1 cellular context compared by ENCODE assay signal in the genomic region with DNA sequence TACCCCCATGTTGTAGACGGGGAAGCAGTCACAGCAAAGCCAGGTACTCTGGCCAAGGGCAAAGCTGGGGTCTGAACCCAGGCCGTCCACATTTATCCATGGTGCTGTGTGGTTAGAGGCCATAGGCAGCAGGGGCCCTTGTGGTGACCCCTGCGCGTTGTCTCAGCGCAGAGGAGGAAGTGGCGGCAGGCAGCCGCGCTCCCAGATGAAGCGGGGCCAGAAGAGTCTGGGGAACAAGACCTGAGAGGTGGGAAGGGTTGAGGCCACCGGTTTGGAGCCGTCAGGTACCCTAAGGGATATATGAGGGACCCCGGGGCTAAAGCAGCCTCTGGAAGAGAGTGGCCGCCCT.
TF ChIP-seq lines count a peak whose summit lies in the region.

No MANE protein-coding gene starts in this region.

TF ChIP-seq in K562, 482 proteins besides CTCF, POLR2A, EP300 and RAD21 (continued from another document):
- TF ChIP-seq, protein P1, sequence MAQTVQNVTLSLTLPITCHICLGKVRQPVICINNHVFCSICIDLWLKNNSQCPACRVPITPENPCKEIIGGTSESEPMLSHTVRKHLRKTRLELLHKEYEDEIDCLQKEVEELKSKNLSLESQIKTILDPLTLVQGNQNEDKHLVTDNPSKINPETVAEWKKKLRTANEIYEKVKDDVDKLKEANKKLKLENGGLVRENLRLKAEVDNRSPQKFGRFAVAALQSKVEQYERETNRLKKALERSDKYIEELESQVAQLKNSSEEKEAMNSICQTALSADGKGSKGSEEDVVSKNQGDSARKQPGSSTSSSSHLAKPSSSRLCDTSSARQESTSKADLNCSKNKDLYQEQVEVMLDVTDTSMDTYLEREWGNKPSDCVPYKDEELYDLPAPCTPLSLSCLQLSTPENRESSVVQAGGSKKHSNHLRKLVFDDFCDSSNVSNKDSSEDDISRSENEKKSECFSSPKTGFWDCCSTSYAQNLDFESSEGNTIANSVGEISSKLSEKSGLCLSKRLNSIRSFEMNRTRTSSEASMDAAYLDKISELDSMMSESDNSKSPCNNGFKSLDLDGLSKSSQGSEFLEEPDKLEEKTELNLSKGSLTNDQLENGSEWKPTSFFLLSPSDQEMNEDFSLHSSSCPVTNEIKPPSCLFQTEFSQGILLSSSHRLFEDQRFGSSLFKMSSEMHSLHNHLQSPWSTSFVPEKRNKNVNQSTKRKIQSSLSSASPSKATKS (CRISPR knock-in tag; IDR thresholded peaks at IDR 0.05), result no peak
- TF ChIP-seq POLR2H (tag; IDR thresholded peaks at IDR 0.05; ENCODE audit: low read depth) (no peak), GATAD2B (IDR thresholded peaks at IDR 0.05; ENCODE audit: borderline replicate concordance) (no peak), HEY1 (CRISPR knock-in tag; IDR thresholded peaks at IDR 0.05; ENCODE audit: borderline replicate concordance) (no peak), TCFL5 (CRISPR knock-in tag; conservative IDR thresholded peaks at IDR 0.05) (no peak), HDAC3 (IDR thresholded peaks at IDR 0.05; ENCODE audit: borderline replicate concordance, partially characterized antibody) (no peak), MYC (IDR thresholded peaks at IDR 0.05; ENCODE audit: low read depth, low read length) (0 out of 2 replicates have a peak, but pooled peaks have one; percentile 49), MYC (CRISPR knock-in tag; IDR thresholded peaks at IDR 0.05; ENCODE audit: borderline replicate concordance, low read depth) (no peak), CCAR2 (IDR thresholded peaks at IDR 0.05; ENCODE audit: low read depth, low read length) (no peak), FOS (IDR thresholded peaks at IDR 0.05; ENCODE audit: extremely low read depth, insufficient read length) (no peak), EP400 (IDR thresholded peaks at IDR 0.05) (no peak), ZNF23 (CRISPR knock-in tag; IDR thresholded peaks at IDR 0.05) (no peak), GABPA (tag; conservative IDR thresholded peaks at IDR 0.05; ENCODE audit: low read depth) (no peak), FOXK2 (conservative IDR thresholded peaks at IDR 0.05 in 1 of 2, IDR thresholded peaks at IDR 0.05 in 1 of 2; ENCODE audit: low read depth in 2 of 2) (0 out of 4 replicates have a peak, but pooled peaks of 1 of the 2 experiments have one; percentile 35), SPI1 (IDR thresholded peaks at IDR 0.05; ENCODE audit: borderline replicate concordance, low read depth, low read length) (peak; percentile 92), BCOR (IDR thresholded peaks at IDR 0.05) (no peak), NCOA1 (IDR thresholded peaks at IDR 0.05; ENCODE audit: low read depth) (no peak), CTBP1 (IDR thresholded peaks at IDR 0.05; ENCODE audit: borderline replicate concordance) (peak; percentile 26; the same call in 1 of the 2 replicates), NR2F6 (CRISPR knock-in tag; IDR thresholded peaks at IDR 0.05) (no peak), MAFK (IDR thresholded peaks at IDR 0.05; ENCODE audit: low read length) (peak; percentile 11; the same call in 1 of the 2 replicates), ZNF217 (CRISPR knock-in tag; IDR thresholded peaks at IDR 0.05) (no peak), FUS (optimal IDR thresholded peaks at IDR 0.05; ENCODE audit: low read depth, low read length) (no peak), U2AF1 (optimal IDR thresholded peaks at IDR 0.05; ENCODE audit: low read depth, low read length) (no peak), NRF1 (conservative IDR thresholded peaks at IDR 0.05 in 1 of 2, IDR thresholded peaks at IDR 0.05 in 1 of 2) (peak; percentile 84 to 87), HNRNPK (IDR thresholded peaks at IDR 0.05; ENCODE audit: low read depth, low read length, poor library complexity, severe bottlenecking) (no peak), L3MBTL2 (IDR thresholded peaks at IDR 0.05) (peak; percentile 63), ZFP1 (CRISPR knock-in tag; IDR thresholded peaks at IDR 0.05) (no peak)
- TF ChIP-seq, protein P2, sequence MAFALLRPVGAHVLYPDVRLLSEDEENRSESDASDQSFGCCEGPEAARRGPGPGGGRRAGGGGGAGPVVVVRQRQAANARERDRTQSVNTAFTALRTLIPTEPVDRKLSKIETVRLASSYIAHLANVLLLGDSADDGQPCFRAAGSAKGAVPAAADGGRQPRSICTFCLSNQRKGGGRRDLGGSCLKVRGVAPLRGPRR (CRISPR knock-in tag; IDR thresholded peaks at IDR 0.05), result no peak
- TF ChIP-seq, protein P3, sequence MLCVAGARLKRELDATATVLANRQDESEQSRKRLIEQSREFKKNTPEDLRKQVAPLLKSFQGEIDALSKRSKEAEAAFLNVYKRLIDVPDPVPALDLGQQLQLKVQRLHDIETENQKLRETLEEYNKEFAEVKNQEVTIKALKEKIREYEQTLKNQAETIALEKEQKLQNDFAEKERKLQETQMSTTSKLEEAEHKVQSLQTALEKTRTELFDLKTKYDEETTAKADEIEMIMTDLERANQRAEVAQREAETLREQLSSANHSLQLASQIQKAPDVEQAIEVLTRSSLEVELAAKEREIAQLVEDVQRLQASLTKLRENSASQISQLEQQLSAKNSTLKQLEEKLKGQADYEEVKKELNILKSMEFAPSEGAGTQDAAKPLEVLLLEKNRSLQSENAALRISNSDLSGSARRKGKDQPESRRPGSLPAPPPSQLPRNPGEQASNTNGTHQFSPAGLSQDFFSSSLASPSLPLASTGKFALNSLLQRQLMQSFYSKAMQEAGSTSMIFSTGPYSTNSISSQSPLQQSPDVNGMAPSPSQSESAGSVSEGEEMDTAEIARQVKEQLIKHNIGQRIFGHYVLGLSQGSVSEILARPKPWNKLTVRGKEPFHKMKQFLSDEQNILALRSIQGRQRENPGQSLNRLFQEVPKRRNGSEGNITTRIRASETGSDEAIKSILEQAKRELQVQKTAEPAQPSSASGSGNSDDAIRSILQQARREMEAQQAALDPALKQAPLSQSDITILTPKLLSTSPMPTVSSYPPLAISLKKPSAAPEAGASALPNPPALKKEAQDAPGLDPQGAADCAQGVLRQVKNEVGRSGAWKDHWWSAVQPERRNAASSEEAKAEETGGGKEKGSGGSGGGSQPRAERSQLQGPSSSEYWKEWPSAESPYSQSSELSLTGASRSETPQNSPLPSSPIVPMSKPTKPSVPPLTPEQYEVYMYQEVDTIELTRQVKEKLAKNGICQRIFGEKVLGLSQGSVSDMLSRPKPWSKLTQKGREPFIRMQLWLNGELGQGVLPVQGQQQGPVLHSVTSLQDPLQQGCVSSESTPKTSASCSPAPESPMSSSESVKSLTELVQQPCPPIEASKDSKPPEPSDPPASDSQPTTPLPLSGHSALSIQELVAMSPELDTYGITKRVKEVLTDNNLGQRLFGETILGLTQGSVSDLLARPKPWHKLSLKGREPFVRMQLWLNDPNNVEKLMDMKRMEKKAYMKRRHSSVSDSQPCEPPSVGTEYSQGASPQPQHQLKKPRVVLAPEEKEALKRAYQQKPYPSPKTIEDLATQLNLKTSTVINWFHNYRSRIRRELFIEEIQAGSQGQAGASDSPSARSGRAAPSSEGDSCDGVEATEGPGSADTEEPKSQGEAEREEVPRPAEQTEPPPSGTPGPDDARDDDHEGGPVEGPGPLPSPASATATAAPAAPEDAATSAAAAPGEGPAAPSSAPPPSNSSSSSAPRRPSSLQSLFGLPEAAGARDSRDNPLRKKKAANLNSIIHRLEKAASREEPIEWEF (CRISPR knock-in tag; IDR thresholded peaks at IDR 0.05), result no peak
- TF ChIP-seq, protein P4, sequence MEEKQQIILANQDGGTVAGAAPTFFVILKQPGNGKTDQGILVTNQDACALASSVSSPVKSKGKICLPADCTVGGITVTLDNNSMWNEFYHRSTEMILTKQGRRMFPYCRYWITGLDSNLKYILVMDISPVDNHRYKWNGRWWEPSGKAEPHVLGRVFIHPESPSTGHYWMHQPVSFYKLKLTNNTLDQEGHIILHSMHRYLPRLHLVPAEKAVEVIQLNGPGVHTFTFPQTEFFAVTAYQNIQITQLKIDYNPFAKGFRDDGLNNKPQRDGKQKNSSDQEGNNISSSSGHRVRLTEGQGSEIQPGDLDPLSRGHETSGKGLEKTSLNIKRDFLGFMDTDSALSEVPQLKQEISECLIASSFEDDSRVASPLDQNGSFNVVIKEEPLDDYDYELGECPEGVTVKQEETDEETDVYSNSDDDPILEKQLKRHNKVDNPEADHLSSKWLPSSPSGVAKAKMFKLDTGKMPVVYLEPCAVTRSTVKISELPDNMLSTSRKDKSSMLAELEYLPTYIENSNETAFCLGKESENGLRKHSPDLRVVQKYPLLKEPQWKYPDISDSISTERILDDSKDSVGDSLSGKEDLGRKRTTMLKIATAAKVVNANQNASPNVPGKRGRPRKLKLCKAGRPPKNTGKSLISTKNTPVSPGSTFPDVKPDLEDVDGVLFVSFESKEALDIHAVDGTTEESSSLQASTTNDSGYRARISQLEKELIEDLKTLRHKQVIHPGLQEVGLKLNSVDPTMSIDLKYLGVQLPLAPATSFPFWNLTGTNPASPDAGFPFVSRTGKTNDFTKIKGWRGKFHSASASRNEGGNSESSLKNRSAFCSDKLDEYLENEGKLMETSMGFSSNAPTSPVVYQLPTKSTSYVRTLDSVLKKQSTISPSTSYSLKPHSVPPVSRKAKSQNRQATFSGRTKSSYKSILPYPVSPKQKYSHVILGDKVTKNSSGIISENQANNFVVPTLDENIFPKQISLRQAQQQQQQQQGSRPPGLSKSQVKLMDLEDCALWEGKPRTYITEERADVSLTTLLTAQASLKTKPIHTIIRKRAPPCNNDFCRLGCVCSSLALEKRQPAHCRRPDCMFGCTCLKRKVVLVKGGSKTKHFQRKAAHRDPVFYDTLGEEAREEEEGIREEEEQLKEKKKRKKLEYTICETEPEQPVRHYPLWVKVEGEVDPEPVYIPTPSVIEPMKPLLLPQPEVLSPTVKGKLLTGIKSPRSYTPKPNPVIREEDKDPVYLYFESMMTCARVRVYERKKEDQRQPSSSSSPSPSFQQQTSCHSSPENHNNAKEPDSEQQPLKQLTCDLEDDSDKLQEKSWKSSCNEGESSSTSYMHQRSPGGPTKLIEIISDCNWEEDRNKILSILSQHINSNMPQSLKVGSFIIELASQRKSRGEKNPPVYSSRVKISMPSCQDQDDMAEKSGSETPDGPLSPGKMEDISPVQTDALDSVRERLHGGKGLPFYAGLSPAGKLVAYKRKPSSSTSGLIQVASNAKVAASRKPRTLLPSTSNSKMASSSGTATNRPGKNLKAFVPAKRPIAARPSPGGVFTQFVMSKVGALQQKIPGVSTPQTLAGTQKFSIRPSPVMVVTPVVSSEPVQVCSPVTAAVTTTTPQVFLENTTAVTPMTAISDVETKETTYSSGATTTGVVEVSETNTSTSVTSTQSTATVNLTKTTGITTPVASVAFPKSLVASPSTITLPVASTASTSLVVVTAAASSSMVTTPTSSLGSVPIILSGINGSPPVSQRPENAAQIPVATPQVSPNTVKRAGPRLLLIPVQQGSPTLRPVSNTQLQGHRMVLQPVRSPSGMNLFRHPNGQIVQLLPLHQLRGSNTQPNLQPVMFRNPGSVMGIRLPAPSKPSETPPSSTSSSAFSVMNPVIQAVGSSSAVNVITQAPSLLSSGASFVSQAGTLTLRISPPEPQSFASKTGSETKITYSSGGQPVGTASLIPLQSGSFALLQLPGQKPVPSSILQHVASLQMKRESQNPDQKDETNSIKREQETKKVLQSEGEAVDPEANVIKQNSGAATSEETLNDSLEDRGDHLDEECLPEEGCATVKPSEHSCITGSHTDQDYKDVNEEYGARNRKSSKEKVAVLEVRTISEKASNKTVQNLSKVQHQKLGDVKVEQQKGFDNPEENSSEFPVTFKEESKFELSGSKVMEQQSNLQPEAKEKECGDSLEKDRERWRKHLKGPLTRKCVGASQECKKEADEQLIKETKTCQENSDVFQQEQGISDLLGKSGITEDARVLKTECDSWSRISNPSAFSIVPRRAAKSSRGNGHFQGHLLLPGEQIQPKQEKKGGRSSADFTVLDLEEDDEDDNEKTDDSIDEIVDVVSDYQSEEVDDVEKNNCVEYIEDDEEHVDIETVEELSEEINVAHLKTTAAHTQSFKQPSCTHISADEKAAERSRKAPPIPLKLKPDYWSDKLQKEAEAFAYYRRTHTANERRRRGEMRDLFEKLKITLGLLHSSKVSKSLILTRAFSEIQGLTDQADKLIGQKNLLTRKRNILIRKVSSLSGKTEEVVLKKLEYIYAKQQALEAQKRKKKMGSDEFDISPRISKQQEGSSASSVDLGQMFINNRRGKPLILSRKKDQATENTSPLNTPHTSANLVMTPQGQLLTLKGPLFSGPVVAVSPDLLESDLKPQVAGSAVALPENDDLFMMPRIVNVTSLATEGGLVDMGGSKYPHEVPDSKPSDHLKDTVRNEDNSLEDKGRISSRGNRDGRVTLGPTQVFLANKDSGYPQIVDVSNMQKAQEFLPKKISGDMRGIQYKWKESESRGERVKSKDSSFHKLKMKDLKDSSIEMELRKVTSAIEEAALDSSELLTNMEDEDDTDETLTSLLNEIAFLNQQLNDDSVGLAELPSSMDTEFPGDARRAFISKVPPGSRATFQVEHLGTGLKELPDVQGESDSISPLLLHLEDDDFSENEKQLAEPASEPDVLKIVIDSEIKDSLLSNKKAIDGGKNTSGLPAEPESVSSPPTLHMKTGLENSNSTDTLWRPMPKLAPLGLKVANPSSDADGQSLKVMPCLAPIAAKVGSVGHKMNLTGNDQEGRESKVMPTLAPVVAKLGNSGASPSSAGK (IDR thresholded peaks at IDR 0.05), result peak; percentile 55
- TF ChIP-seq, protein P5, sequence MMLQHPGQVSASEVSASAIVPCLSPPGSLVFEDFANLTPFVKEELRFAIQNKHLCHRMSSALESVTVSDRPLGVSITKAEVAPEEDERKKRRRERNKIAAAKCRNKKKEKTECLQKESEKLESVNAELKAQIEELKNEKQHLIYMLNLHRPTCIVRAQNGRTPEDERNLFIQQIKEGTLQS (IDR thresholded peaks at IDR 0.05), result no peak
- TF ChIP-seq, protein P5 (CRISPR knock-in tag; conservative IDR thresholded peaks at IDR 0.05), result no peak
- TF ChIP-seq, protein P6, sequence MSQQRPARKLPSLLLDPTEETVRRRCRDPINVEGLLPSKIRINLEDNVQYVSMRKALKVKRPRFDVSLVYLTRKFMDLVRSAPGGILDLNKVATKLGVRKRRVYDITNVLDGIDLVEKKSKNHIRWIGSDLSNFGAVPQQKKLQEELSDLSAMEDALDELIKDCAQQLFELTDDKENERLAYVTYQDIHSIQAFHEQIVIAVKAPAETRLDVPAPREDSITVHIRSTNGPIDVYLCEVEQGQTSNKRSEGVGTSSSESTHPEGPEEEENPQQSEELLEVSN (IDR thresholded peaks at IDR 0.05; ENCODE audit: borderline replicate concordance in 1 of 2, extremely low read depth in 1 of 2, insufficient read depth in 1 of 2, insufficient read length in 1 of 2, low read depth in 1 of 2, low read length in 1 of 2, poor library complexity in 1 of 2, severe bottlenecking in 1 of 2), result peak in 1 of 2 experiments; percentile 73
TF ChIP-seq in K562: peak in this region for 20.
